Comparison of ENCODE assay signal across 19 cellular contexts in the genomic region with DNA sequence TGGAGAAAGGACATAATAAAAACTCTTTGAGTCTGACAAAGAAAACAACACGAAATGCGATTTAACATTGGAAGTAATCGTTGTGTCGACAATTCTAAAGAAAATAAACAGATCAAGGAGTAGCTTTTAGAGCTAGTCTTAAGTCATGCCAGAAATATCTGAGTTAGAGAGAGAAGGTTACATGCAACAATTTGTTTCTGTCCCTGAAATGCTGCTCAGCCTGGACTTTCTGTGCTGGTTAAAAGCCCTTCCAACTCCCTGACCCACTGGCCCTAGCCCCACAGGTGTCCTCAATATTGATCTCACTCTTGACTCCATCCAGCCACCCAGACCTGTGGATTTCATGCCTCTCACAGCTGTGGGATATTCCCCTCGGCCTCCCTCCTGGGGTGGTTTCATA.
"Had no signal": no experiment of that assay in that cellular context is flagged by ENCODE, and none has a peak within 500 bp of the region (broad histone marks: within the 10 kb centered on the region; RNA-seq: fewer than 3 reads in every experiment).

No MANE protein-coding gene starts in this region.

- H3K36me3 ChIP-seq: gastroesophageal sphincter, left ventricle myocardium inferior, lower lobe of right lung, ovary, right atrium auricular region, suprapubic skin, tibial artery, upper lobe of right lung, vagina had no signal

- FAIRE-seq: kidney had no signal

- H3K27ac ChIP-seq: dorsolateral prefrontal cortex, gastroesophageal sphincter, left ventricle myocardium inferior, lower lobe of right lung, ovary, right atrium auricular region, suprapubic skin, tibial artery, upper lobe of right lung, vagina had no signal

- H3K9me3 ChIP-seq: ovary, upper lobe of right lung, vagina had no signal

- DNase-seq: cerebellar nuclear complex; cortex of kidney; dorsolateral prefrontal cortex; effector CD8-positive, alpha-beta T cell; glutamatergic neuron; immature natural killer cell; kidney; left cardiac atrium; left ventricle myocardium inferior; lower lobe of right lung; natural killer cell; ovary; stimulated activated naive CD4-positive, alpha-beta T cell treated with Interleukin-2 at 50 U/mL for 16 hours; tibial artery; upper lobe of right lung had no signal

- ATAC-seq: gastroesophageal sphincter, lower lobe of right lung, natural killer cell, upper lobe of right lung had no signal

- H3K4me3 ChIP-seq: dorsolateral prefrontal cortex, gastroesophageal sphincter, left ventricle myocardium inferior, lower lobe of right lung, ovary, right atrium auricular region, suprapubic skin, tibial artery, upper lobe of right lung, vagina had no signal

- H3K27me3 ChIP-seq: dorsolateral prefrontal cortex, gastroesophageal sphincter, ovary, right atrium auricular region, suprapubic skin, upper lobe of right lung, vagina had no signal

- H3K4me1 ChIP-seq: left ventricle myocardium inferior, lower lobe of right lung, right atrium auricular region, suprapubic skin, tibial artery, upper lobe of right lung, vagina had no signal
